In the genomic region with DNA sequence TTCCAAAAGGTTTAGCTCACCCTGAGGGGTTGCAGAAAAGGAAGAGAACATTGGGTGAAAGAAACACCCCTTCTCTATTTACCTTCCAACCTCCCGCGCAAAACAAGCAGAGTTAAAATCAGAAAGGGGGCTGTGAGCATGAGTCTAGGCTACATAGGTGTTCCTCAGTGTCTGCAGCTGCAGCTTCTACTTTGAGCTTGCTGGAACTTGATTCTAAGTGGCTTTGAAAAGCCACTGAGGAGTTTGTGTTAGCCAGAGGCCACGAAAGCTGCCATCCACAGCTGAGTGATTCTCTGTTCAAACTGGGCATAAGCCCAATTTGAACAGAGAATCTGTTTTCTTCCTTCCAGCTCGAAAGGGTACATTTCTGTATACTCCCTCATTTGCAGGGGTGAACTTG, we compare ENCODE assay signal across 13 cellular contexts.
A peak's percentile ranks its signal among the peaks of the same experiment; 100 is the strongest.
DNase-seq lines count a peak whose midpoint lies in the region; TF ChIP-seq lines count a peak whose summit lies in the region.
"Had no signal": no experiment of that assay in that cellular context is flagged by ENCODE, and none has a peak within 500 bp of the region (broad histone marks: within the 10 kb centered on the region; RNA-seq: fewer than 3 reads in every experiment).

No MANE protein-coding gene starts in this region.

- H4K5ac ChIP-seq in H9 (ENCODE audit: insufficient read length, low read depth, low read length): no peak overlapping the region

- H4K91ac ChIP-seq in H9 (ENCODE audit: insufficient read length, low read depth, low read length): no peak overlapping the region

- no peak overlapping the region for H3K18ac ChIP-seq in H9 (ENCODE audit: insufficient read length, low read depth, low read length)

- H2BK15ac ChIP-seq in H9 (ENCODE audit: low read depth, low read length): no peak overlapping the region

- no peak overlapping the region for H3K4me3 Mint-ChIP-seq in H9
- H3K4me3 Mint-ChIP-seq: activated CD8-positive, alpha-beta memory T cell treated with anti-CD3 and anti-CD28 coated beads, Interleukin-2, amount 10 ng/mL, durations not matched to agents 7 days and 5 days; activated naive CD4-positive, alpha-beta T cell treated with anti-CD3 and anti-CD28 coated beads, Interleukin-2, amount 50 U/mL, for 24 hours had no signal

- H3K9me3 ChIP-seq in H9 (ENCODE audit: control insufficient read depth, low read depth, low read length) (no peaks in the 10 kb centered on the region), uterus (no peaks in the 10 kb centered on the region)
- H3K9me3 ChIP-seq: neutrophil had no signal

- H3K23me2 ChIP-seq in H9 (ENCODE audit: insufficient read length, low read depth, low read length, poor library complexity, severe bottlenecking): no peaks in the 10 kb centered on the region

- no peak overlapping the region for H3K56ac ChIP-seq in H9 (ENCODE audit: insufficient read length, low read depth, low read length)

- no peaks in the 10 kb centered on the region for H3K79me2 ChIP-seq in H9 (ENCODE audit: insufficient read depth, low read length)

- WGBS in H9 (ENCODE audit: extremely low coverage, insufficient read length, low lambda C conversion rate): no CpG with 5 or more reads among the region's 4 CpGs

- H3K27me3 ChIP-seq in H9 (ENCODE audit: insufficient read depth, low read length): no peaks in the 10 kb centered on the region
- H3K27me3 ChIP-seq in uterus: no peaks in the 10 kb centered on the region
- H3K27me3 ChIP-seq: neutrophil had no signal

- H2AFZ ChIP-seq in H9 (ENCODE audit: low read length): peak overlapping the region; percentile 32

- no peaks in the 10 kb centered on the region; the same call in 1 of the 2 replicates for H3K27me3 Mint-ChIP-seq in H9 (ENCODE audit: low read depth)
- H3K27me3 Mint-ChIP-seq: activated CD8-positive, alpha-beta memory T cell treated with anti-CD3 and anti-CD28 coated beads, Interleukin-2, amount 10 ng/mL, durations not matched to agents 7 days and 5 days; activated naive CD4-positive, alpha-beta T cell treated with anti-CD3 and anti-CD28 coated beads, Interleukin-2, amount 50 U/mL, for 24 hours had no signal

- H3K4me1 Mint-ChIP-seq in H9: peaks cover 8 to 10% of the 10 kb centered on the region in 2 experiments
- H3K4me1 Mint-ChIP-seq: activated CD8-positive, alpha-beta memory T cell treated with anti-CD3 and anti-CD28 coated beads, Interleukin-2, amount 10 ng/mL, durations not matched to agents 7 days and 5 days; activated naive CD4-positive, alpha-beta T cell treated with anti-CD3 and anti-CD28 coated beads, Interleukin-2, amount 50 U/mL, for 24 hours had no signal

- H3T11ph ChIP-seq in H9 (ENCODE audit: low read length): no peak overlapping the region

- intact Hi-C loops in uterus (cut with DNase I; ENCODE audit: low total_unique reads): no loop called here

- H2BK120ac ChIP-seq in H9 (ENCODE audit: low read depth, low read length, poor library complexity, severe bottlenecking): no peak overlapping the region

- H3K4me3 ChIP-seq in uterus (no peak overlapping the region), foreskin fibroblast (ENCODE audit: low read depth in 1 of 2, low read length in 2 of 2) (no peak overlapping the region)

- no peak for TF ChIP-seq POLR2A in uterus (IDR thresholded peaks at IDR 0.05)

- no peak overlapping the region for H2AK5ac ChIP-seq in H9 (ENCODE audit: insufficient read length, low read length)

- no peak overlapping the region for H4K8ac ChIP-seq in H9 (replicated peaks; ENCODE audit: insufficient read length, low read depth, low read length)

- H2BK12ac ChIP-seq in H9 (ENCODE audit: insufficient read length, low read depth, low read length): no peak overlapping the region

- no peak overlapping the region for H3K4ac ChIP-seq in H9 (ENCODE audit: low read depth, low read length)

- H3K4me1 ChIP-seq in H9 (ENCODE audit: insufficient read depth, low read length): no peaks in the 10 kb centered on the region
- H3K4me1 ChIP-seq in uterus: no peaks in the 10 kb centered on the region

- H3K36me3 Mint-ChIP-seq in H9 (ENCODE audit: insufficient read depth in 1 of 3, low read depth in 3 of 3): peaks cover 0 to under 1% (median under 1%) of the 10 kb centered on the region in 3 experiments; a peak in 2 of 7 replicates
- H3K36me3 Mint-ChIP-seq: activated CD8-positive, alpha-beta memory T cell treated with anti-CD3 and anti-CD28 coated beads, Interleukin-2, amount 10 ng/mL, durations not matched to agents 7 days and 5 days; activated naive CD4-positive, alpha-beta T cell treated with anti-CD3 and anti-CD28 coated beads, Interleukin-2, amount 50 U/mL, for 24 hours had no signal

- H3K36me3 ChIP-seq in uterus: no peaks in the 10 kb centered on the region
- H3K36me3 ChIP-seq: neutrophil had no signal

- no peak overlapping the region for H2BK5ac ChIP-seq in H9 (ENCODE audit: insufficient read length, low read length)

- peaks cover under 1% of the 10 kb centered on the region in 2 experiments; a peak in 3 of 5 replicates for H3K9me3 Mint-ChIP-seq in H9

- H4K20me1 ChIP-seq in H9 (ENCODE audit: control insufficient read depth, insufficient read depth, insufficient read length): no peaks in the 10 kb centered on the region

- DNase-seq in H9 (no peak), NCI-H2029 (lab: John Stamatoyannopoulos, UW) (peak; percentile 8), cerebellum (ENCODE audit: low spot score) (peak; percentile 8), occipital lobe (lab: John Stamatoyannopoulos, UW) (peak; percentile 19), SIG-M5 (lab: John Stamatoyannopoulos, UW) (no peak), RKO (ENCODE audit: low spot score) (no peak), uterus (no peak), foreskin fibroblast (no peak)
- DNase-seq: activated CD8-positive, alpha-beta memory T cell treated with anti-CD3 and anti-CD28 coated beads, Interleukin-2, amount 10 ng/mL, durations not matched to agents 7 days and 5 days; cerebellar nuclear complex; NK-92 treated with Interleukin-12 subunit alpha and Interleukin-12 subunit beta, amount 100 ng/mL, for 24 hours had no signal

- TF ChIP-seq CTCF in H9 (conservative IDR thresholded peaks at IDR 0.05) (no peak), uterus (IDR thresholded peaks at IDR 0.05) (no peak), foreskin fibroblast (IDR thresholded peaks at IDR 0.05; ENCODE audit: low read depth, low read length) (no peak)

- H3K9ac ChIP-seq in H9 (ENCODE audit: extremely low read depth, insufficient read length, low read length): no peak overlapping the region

- no peaks in the 10 kb centered on the region for H3K79me1 ChIP-seq in H9 (ENCODE audit: insufficient read depth, low read depth, low read length, poor library complexity, severe bottlenecking)

- no peak overlapping the region for H3K14ac ChIP-seq in H9 (ENCODE audit: insufficient read depth, low read length)

- H3K4me2 ChIP-seq in H9 (ENCODE audit: insufficient read depth, insufficient read length, low read length): no peak overlapping the region

- no peak overlapping the region; a peak in 1 of 7 replicates for H3K27ac Mint-ChIP-seq in H9
- H3K27ac Mint-ChIP-seq: activated CD8-positive, alpha-beta memory T cell treated with anti-CD3 and anti-CD28 coated beads, Interleukin-2, amount 10 ng/mL, durations not matched to agents 7 days and 5 days; activated naive CD4-positive, alpha-beta T cell treated with anti-CD3 and anti-CD28 coated beads, Interleukin-2, amount 50 U/mL, for 24 hours had no signal

- no peak overlapping the region for H3K27ac ChIP-seq in H9 (ENCODE audit: insufficient read length, low read depth, low read length)
- no peak overlapping the region for H3K27ac ChIP-seq in uterus
- H3K27ac ChIP-seq: neutrophil had no signal

- no peak overlapping the region for H3K23ac ChIP-seq in H9 (ENCODE audit: insufficient read length, low read depth, low read length)

- H2BK20ac ChIP-seq in H9 (ENCODE audit: low read depth, low read length, poor library complexity, severe bottlenecking): no peak overlapping the region

Comparison
In these comparisons a context has a peak if more than half of its experiments do, and no peak if none do; other contexts are left out.
1. DNase-seq: peak in NCI-H2029 (single experiment), cerebellum (single experiment) and occipital lobe (single experiment); none in H9 (single experiment), SIG-M5 (single experiment), RKO (single experiment), uterus (0 of 2) and foreskin fibroblast (0 of 2).